Comparison of ENCODE assay signal across 24 cellular contexts in the genomic region with DNA sequence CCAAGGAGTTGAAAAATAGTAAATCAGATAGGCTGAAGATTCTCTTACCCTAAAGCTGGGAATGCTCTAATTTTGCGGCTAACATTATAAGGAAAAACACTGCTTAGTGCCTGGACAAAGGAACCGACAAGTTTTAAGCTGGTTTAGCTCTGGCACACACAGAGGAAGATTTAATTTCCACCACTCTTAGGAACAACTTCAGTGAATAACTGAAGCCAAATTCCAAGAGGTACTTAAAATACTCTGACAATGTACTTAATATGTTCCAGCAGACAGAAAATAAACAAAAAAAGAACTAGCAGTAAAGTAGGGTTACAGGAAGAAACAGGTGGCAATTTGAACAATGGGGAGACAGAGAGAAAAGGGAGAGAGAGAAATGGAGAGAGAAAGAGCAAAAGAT.
"Had no signal": no experiment of that assay in that cellular context is flagged by ENCODE, and none has a peak within 500 bp of the region (broad histone marks: within the 10 kb centered on the region; RNA-seq: fewer than 3 reads in every experiment).

No MANE protein-coding gene starts in this region.

- H3K36me3 Mint-ChIP-seq: activated naive CD4-positive, alpha-beta T cell treated with anti-CD3 and anti-CD28 coated beads, Interleukin-2, amount 50 U/mL, for 72 hours; natural killer cell; stimulated activated effector memory CD8-positive, alpha-beta T cell treated with anti-CD3 and anti-CD28 coated beads, Interleukin-12 subunit alpha, Interleukin-12 subunit beta, amount 100 ng/mL, for 72 hours; T-cell; type B pancreatic cell had no signal

- H3K27ac ChIP-seq: brain microvascular endothelial cell, neutrophil, right lobe of liver, skin epidermis, suprapubic skin had no signal

- H3K4me1 Mint-ChIP-seq: natural killer cell; stimulated activated effector memory CD8-positive, alpha-beta T cell treated with anti-CD3 and anti-CD28 coated beads, Interleukin-12 subunit alpha, Interleukin-12 subunit beta, amount 100 ng/mL, for 72 hours; stimulated activated naive CD8-positive, alpha-beta T cell treated with anti-CD3 and anti-CD28 coated beads, Interleukin-15, amount 100 ng/mL, for 72 hours; T-cell had no signal

- ATAC-seq: activated naive CD4-positive, alpha-beta T cell treated with anti-CD3 and anti-CD28 coated beads, Interleukin-2, amount 50 U/mL, for 72 hours; esophagus mucosa; natural killer cell; right lobe of liver; stimulated activated effector memory CD8-positive, alpha-beta T cell treated with anti-CD3 and anti-CD28 coated beads, Interleukin-12 subunit alpha, Interleukin-12 subunit beta, amount 100 ng/mL, for 72 hours; stimulated activated naive CD8-positive, alpha-beta T cell treated with anti-CD3 and anti-CD28 coated beads, Interleukin-15, amount 100 ng/mL, for 72 hours; T-cell had no signal

- DNase-seq: activated CD4-positive, alpha-beta T cell treated with anti-CD3 and anti-CD28 coated beads for 1 hour; activated CD4-positive, alpha-beta T cell treated with anti-CD3 and anti-CD28 coated beads, Interleukin-2, amount 50 U/mL, for 1 hour; activated T-cell treated with anti-CD3 and anti-CD28 coated beads, Interleukin-2, amount 50 U/mL, for 1 hour; aorta; brain microvascular endothelial cell; caudate nucleus; effector memory CD4-positive, alpha-beta T cell; glutamatergic neuron; natural killer cell; right lobe of liver; stimulated activated CD4-positive, alpha-beta T cell treated with anti-CD3 and anti-CD28 coated beads, Interleukin-2, amount 100 ng/mL, for 24 hours; stimulated activated naive CD8-positive, alpha-beta T cell treated with anti-CD3 and anti-CD28 coated beads, Interleukin-15, amount 100 ng/mL, for 72 hours; T-cell had no signal

- H3K9me3 Mint-ChIP-seq: T-helper 2 cell treated with Interferon-gamma antibody and Interleukin-4, amounts not matched to agents 5 μg/mL and 100 μg/mL, for 36 hours; type B pancreatic cell had no signal

- H3K27ac Mint-ChIP-seq: activated naive CD4-positive, alpha-beta T cell treated with anti-CD3 and anti-CD28 coated beads, Interleukin-2, amount 50 U/mL, for 72 hours; natural killer cell; stimulated activated effector memory CD8-positive, alpha-beta T cell treated with anti-CD3 and anti-CD28 coated beads, Interleukin-12 subunit alpha, Interleukin-12 subunit beta, amount 100 ng/mL, for 72 hours; stimulated activated naive CD8-positive, alpha-beta T cell treated with anti-CD3 and anti-CD28 coated beads, Interleukin-15, amount 100 ng/mL, for 72 hours; T-cell; T-helper 2 cell treated with Interferon-gamma antibody and Interleukin-4, amounts not matched to agents 5 μg/mL and 100 μg/mL, for 36 hours; type B pancreatic cell had no signal

- H3K4me3 ChIP-seq: right lobe of liver, skin epidermis, suprapubic skin had no signal

- H3K27me3 ChIP-seq: brain microvascular endothelial cell, neutrophil, right lobe of liver, suprapubic skin had no signal

- H3K4me1 ChIP-seq: right lobe of liver, suprapubic skin had no signal

- FAIRE-seq: frontal cortex, islet of Langerhans, TTC549 had no signal

- H3K9me3 ChIP-seq: neutrophil, right lobe of liver, suprapubic skin had no signal

- H3K27me3 Mint-ChIP-seq: stimulated activated naive CD8-positive, alpha-beta T cell treated with anti-CD3 and anti-CD28 coated beads, Interleukin-15, amount 100 ng/mL, for 72 hours; T-cell; type B pancreatic cell had no signal

- H3K36me3 ChIP-seq: brain microvascular endothelial cell, neutrophil, right lobe of liver, suprapubic skin had no signal

- H3K4me3 Mint-ChIP-seq: natural killer cell; stimulated activated effector memory CD8-positive, alpha-beta T cell treated with anti-CD3 and anti-CD28 coated beads, Interleukin-12 subunit alpha, Interleukin-12 subunit beta, amount 100 ng/mL, for 72 hours; stimulated activated naive CD8-positive, alpha-beta T cell treated with anti-CD3 and anti-CD28 coated beads, Interleukin-15, amount 100 ng/mL, for 72 hours; T-cell; T-helper 2 cell treated with Interferon-gamma antibody and Interleukin-4, amounts not matched to agents 5 μg/mL and 100 μg/mL, for 36 hours; type B pancreatic cell had no signal
